8 cellular contexts compared by ENCODE assay signal in the genomic region with DNA sequence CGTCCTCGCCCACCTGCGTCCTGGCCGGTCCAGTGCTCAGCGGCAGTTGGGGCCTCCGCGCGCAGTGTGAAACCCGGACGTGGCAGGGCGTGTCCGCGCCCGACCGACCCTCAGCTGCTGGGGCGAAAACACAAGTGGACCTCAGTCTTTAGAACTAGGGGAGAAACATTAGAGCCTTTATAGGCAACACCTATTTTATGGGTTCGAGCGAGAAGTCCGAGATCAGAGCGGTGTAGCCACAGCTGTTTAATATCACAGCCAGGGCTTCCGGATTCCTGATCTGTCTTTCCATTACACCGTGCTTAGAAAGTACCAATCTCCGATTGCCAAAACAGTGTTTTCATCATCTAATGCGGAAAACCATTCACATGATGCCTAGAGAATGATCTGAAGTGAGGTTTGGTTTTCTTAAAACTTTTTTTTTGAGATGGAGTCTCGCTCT. TPM values are rescaled to one million over a fixed set of nuclear protein-coding genes. Genes with fewer than 3 reads are reported as not detected.
DNase-seq lines count a peak whose midpoint lies in the region; ATAC-seq, FAIRE-seq and TF ChIP-seq lines count a peak whose summit lies in the region.

No MANE protein-coding gene starts in this region.

- H3K4me1 ChIP-seq in NT2/D1 (ENCODE audit: insufficient read depth, insufficient read length): no peaks in the 10 kb centered on the region
- no peaks in the 10 kb centered on the region for H3K4me1 ChIP-seq in ectodermal cell (ENCODE audit: control insufficient read depth, insufficient read depth, low read length)
- H3K4me1 ChIP-seq in muscle layer of colon (ENCODE audit: insufficient read depth, low read length): peaks cover 17% of the 10 kb centered on the region

- H3K9ac ChIP-seq in NT2/D1 (ENCODE audit: insufficient read length, low read depth): peak overlapping the region; percentile 94
- H3K9ac ChIP-seq in muscle layer of colon (ENCODE audit: low read length): no peak overlapping the region

- H3K27ac ChIP-seq in ectodermal cell (ENCODE audit: insufficient read depth, low read depth, low read length, poor library complexity, severe bottlenecking) (peak overlapping the region; percentile 98), muscle layer of colon (ENCODE audit: low read depth, low read length) (no peak overlapping the region)

- peak overlapping the region; percentile 98 for H3K4me3 ChIP-seq in H7 (ENCODE audit: insufficient read depth, low read depth, low read length)
- H3K4me3 ChIP-seq in NT2/D1 (ENCODE audit: insufficient read length, low read depth): peak overlapping the region; percentile 92
- H3K4me3 ChIP-seq in ectodermal cell (ENCODE audit: insufficient read depth, low read depth, low read length): peak overlapping the region; percentile 96
- peak overlapping the region; percentile 82 to 96 for H3K4me3 ChIP-seq in muscle layer of colon (ENCODE audit: low read depth in 1 of 2, low read length in 2 of 2)

- TF ChIP-seq CTCF in GM10248 (IDR thresholded peaks at IDR 0.05; ENCODE audit: control extremely low read depth, extremely low read depth, low read depth, missing control alignments): no peak

- DNase-seq in GM10248 (ENCODE audit: extremely low spot score) (peak; percentile 50), H7 (no peak), NT2/D1 (ENCODE audit: low read depth, low spot score) (no peak), H4 (ENCODE audit: low spot score) (no peak), urothelium cell line (ENCODE audit: low spot score) (no peak)

- no peak for FAIRE-seq in urothelium cell line (lab: Jason Lieb, UNC)

- H3K36me3 ChIP-seq in H7 (replicated peaks; ENCODE audit: control insufficient read depth, insufficient read depth, low read length) (peaks cover 2% of the 10 kb centered on the region; the same call in 1 of the 2 replicates), NT2/D1 (ENCODE audit: insufficient read depth, insufficient read length, low read length) (peaks cover 32% of the 10 kb centered on the region), ectodermal cell (ENCODE audit: control insufficient read depth, insufficient read depth, low read length) (peaks cover 16% of the 10 kb centered on the region), muscle layer of colon (ENCODE audit: insufficient read depth, low read length) (no peaks in the 10 kb centered on the region)

- CTCF ChIA-PET in GM10248 (lab: Yijun Ruan, JAX): interaction anchor here (1.2 to 4.7 kb wide), 9 partner anchors 10 to 208 kb away, joined by 3 to 30 read pairs (median 6); partner anchors contain the start of gene VPS18

- H3K27me3 ChIP-seq in H7 (ENCODE audit: control insufficient read depth, insufficient read depth, low read length) (no peaks in the 10 kb centered on the region), NT2/D1 (ENCODE audit: insufficient read depth, insufficient read length) (no peaks in the 10 kb centered on the region), ectodermal cell (ENCODE audit: control insufficient read depth, insufficient read depth, low read length, poor library complexity, severe bottlenecking) (no peaks in the 10 kb centered on the region), muscle layer of colon (ENCODE audit: control insufficient read depth in 1 of 2, insufficient read depth in 2 of 2, low read length in 2 of 2) (no peaks in the 10 kb centered on the region)

- no peaks in the 10 kb centered on the region for H3K9me3 ChIP-seq in NT2/D1 (ENCODE audit: insufficient read depth, low read length)
- no peaks in the 10 kb centered on the region for H3K9me3 ChIP-seq in ectodermal cell (ENCODE audit: control insufficient read depth, low read length)
- no peaks in the 10 kb centered on the region for H3K9me3 ChIP-seq in muscle layer of colon (ENCODE audit: low read length)

- ATAC-seq in GM19023 (IDR thresholded peaks at IDR 0.05; ENCODE audit: unreplicated experiment): no peak

- 1% methylated on average over 25 of the region's 25 CpGs for WGBS in ectodermal cell, 2 experiments

- POLR2A ChIA-PET in GM10248 (lab: Yijun Ruan, JAX): interaction anchor here (1.1 kb wide), 1 partner anchor 74 kb away, joined by 3 read pairs; the partner anchor contains the start of gene C15orf62

RNA-seq across cellular contexts. Expression of gene RAD51, which starts 0.5 kb away (rescaled TPM):
- 14.2 and 16.1 TPM in 2 replicates for total RNA-seq in H7 (2014; rRNA removed; shearing (Covaris generic))
- 42.9 TPM for polyA plus RNA-seq in ectodermal cell (2013, experiment 1 of 4)
- 45.6 TPM for polyA plus RNA-seq in ectodermal cell (2013, experiment 2 of 4)
- 27.8 TPM for polyA plus RNA-seq in ectodermal cell (2013, experiment 3 of 4)
- polyA plus RNA-seq in ectodermal cell (2013, experiment 4 of 4): 28.0 TPM
- total RNA-seq in H4 (2014; rRNA removed; shearing (Covaris generic)): 8.5 and 13.5 TPM in 2 replicates

RNA-seq across cellular contexts. Expression of gene RMDN3, which starts 59.6 kb away (rescaled TPM):
- total RNA-seq in H7 (2014; rRNA removed; shearing (Covaris generic)): 9.6 and 14.2 TPM in 2 replicates
- polyA plus RNA-seq in ectodermal cell (2013, experiment 1 of 4): 23.4 TPM
- 24.5 TPM for polyA plus RNA-seq in ectodermal cell (2013, experiment 2 of 4)
- 17.5 TPM for polyA plus RNA-seq in ectodermal cell (2013, experiment 3 of 4)
- polyA plus RNA-seq in ectodermal cell (2013, experiment 4 of 4): 19.5 TPM
- 10.1 and 10.4 TPM in 2 replicates for total RNA-seq in H4 (2014; rRNA removed; shearing (Covaris generic))
